Comparison of ENCODE assay signal across 1 cellular context in the genomic region with DNA sequence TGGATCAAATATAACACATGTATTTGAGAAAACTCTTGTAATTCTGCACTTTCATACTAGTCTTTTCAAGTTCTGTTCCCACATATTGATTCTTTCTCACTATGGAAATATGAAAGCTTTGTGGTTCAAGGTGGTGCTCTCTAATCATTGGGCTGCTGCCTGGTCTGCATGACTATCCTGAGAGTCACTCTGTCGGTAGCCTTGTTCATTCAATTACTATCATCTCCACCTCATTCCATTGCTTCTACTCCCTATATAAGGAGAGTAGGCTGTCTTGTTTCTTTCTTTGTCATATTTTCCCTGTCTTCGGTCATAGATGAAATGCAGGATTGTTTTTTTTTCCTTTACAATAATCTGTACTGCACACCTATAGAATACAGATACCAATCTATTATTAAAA.
TF ChIP-seq lines count a peak whose summit lies in the region.

No MANE protein-coding gene starts in this region.

TF ChIP-seq in SK-N-SH, 30 proteins besides CTCF, POLR2A, EP300 and RAD21 (continued from another document):
- TF ChIP-seq JUND (IDR thresholded peaks at IDR 0.05) (peak; percentile 54), FOSL2 (IDR thresholded peaks at IDR 0.05; ENCODE audit: borderline replicate concordance, low read depth) (peak; percentile 55; the same call in 1 of the 2 replicates), POLR2AphosphoS5 (IDR thresholded peaks at IDR 0.05; ENCODE audit: low read depth, low read length) (peak; percentile 14; the same call in 1 of the 2 replicates), ELF1 (IDR thresholded peaks at IDR 0.05) (no peak), GABPA (IDR thresholded peaks at IDR 0.05; ENCODE audit: low read depth) (no peak), TAF1 (IDR thresholded peaks at IDR 0.05; ENCODE audit: borderline replicate concordance, low read depth, low read length) (no peak), RFX5 (IDR thresholded peaks at IDR 0.05; ENCODE audit: low read length) (no peak), TCF12 (IDR thresholded peaks at IDR 0.05) (peak; percentile 76), EZH2phosphoT487 (IDR thresholded peaks at IDR 0.05; ENCODE audit: borderline replicate concordance, low read depth) (no peak), SIN3A (IDR thresholded peaks at IDR 0.05; ENCODE audit: borderline replicate concordance, low read depth, low read length) (no peak), MEF2A (IDR thresholded peaks at IDR 0.05; ENCODE audit: borderline replicate concordance, low read depth) (no peak), FOXJ3 (CRISPR knock-in tag; IDR thresholded peaks at IDR 0.05) (no peak), YY1 (IDR thresholded peaks at IDR 0.05; ENCODE audit: low read depth) (no peak)
- TF ChIP-seq, protein P1, sequence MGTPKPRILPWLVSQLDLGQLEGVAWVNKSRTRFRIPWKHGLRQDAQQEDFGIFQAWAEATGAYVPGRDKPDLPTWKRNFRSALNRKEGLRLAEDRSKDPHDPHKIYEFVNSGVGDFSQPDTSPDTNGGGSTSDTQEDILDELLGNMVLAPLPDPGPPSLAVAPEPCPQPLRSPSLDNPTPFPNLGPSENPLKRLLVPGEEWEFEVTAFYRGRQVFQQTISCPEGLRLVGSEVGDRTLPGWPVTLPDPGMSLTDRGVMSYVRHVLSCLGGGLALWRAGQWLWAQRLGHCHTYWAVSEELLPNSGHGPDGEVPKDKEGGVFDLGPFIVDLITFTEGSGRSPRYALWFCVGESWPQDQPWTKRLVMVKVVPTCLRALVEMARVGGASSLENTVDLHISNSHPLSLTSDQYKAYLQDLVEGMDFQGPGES (IDR thresholded peaks at IDR 0.05; ENCODE audit: low read depth, low read length) = no peak
- TF ChIP-seq, protein P2, sequence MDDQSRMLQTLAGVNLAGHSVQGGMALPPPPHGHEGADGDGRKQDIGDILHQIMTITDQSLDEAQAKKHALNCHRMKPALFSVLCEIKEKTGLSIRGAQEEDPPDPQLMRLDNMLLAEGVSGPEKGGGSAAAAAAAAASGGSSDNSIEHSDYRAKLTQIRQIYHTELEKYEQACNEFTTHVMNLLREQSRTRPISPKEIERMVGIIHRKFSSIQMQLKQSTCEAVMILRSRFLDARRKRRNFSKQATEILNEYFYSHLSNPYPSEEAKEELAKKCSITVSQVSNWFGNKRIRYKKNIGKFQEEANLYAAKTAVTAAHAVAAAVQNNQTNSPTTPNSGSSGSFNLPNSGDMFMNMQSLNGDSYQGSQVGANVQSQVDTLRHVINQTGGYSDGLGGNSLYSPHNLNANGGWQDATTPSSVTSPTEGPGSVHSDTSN (IDR thresholded peaks at IDR 0.05) = peak; percentile 63
- TF ChIP-seq, protein P3, sequence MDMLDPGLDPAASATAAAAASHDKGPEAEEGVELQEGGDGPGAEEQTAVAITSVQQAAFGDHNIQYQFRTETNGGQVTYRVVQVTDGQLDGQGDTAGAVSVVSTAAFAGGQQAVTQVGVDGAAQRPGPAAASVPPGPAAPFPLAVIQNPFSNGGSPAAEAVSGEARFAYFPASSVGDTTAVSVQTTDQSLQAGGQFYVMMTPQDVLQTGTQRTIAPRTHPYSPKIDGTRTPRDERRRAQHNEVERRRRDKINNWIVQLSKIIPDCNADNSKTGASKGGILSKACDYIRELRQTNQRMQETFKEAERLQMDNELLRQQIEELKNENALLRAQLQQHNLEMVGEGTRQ (IDR thresholded peaks at IDR 0.05; ENCODE audit: borderline replicate concordance, low read depth, low read length) = no peak
